1 cellular context compared by ENCODE assay signal in genomic region chr22:21451545-21452520, GRCh38.
A peak's percentile ranks its signal among the peaks of the same experiment; 100 is the strongest.
TF ChIP-seq lines count a peak whose summit lies in the region.

No MANE protein-coding gene starts in this region.

TF ChIP-seq in K562, 482 proteins besides CTCF, POLR2A, EP300 and RAD21 (continued from another document and continues in another):
- no peak for TF ChIP-seq UBTF (IDR thresholded peaks at IDR 0.05; ENCODE audit: borderline replicate concordance in 1 of 2, low read depth in 2 of 2, low read length in 2 of 2)
- TF ChIP-seq PATZ1 (CRISPR knock-in tag; IDR thresholded peaks at IDR 0.05; ENCODE audit: borderline replicate concordance), result 0 out of 2 replicates have a peak, but pooled peaks have one; percentile 53
- TF ChIP-seq TEAD2 (tag; IDR thresholded peaks at IDR 0.05), result no peak
- 0 out of 2 replicates have a peak, but pooled peaks have one; percentile 26 for TF ChIP-seq RUNX1 (IDR thresholded peaks at IDR 0.05; ENCODE audit: low read depth)
- no peak for TF ChIP-seq DPF2 (IDR thresholded peaks at IDR 0.05)
- TF ChIP-seq THAP12 (CRISPR knock-in tag; IDR thresholded peaks at IDR 0.05), result peak; percentile 87
- peak; percentile 36; the same call in 1 of the 2 replicates for TF ChIP-seq TFAP4 (CRISPR knock-in tag; IDR thresholded peaks at IDR 0.05; ENCODE audit: borderline replicate concordance)
- TF ChIP-seq NR1H2 (CRISPR knock-in tag; IDR thresholded peaks at IDR 0.05), result no peak
- no peak for TF ChIP-seq ZNF253 (CRISPR knock-in tag; conservative IDR thresholded peaks at IDR 0.05)
- TF ChIP-seq ZKSCAN1 (IDR thresholded peaks at IDR 0.05; ENCODE audit: low read depth, low read length), result no peak
- no peak for TF ChIP-seq SNAPC5 (CRISPR knock-in tag; IDR thresholded peaks at IDR 0.05)
- TF ChIP-seq ZNF592 (IDR thresholded peaks at IDR 0.05), result no peak
- TF ChIP-seq POLR2G (IDR thresholded peaks at IDR 0.05; ENCODE audit: low read depth, low read length), result peak; percentile 77
- TF ChIP-seq ZC3H8 (IDR thresholded peaks at IDR 0.05), result no peak
- TF ChIP-seq NR0B1 (IDR thresholded peaks at IDR 0.05; ENCODE audit: partially characterized antibody), result no peak
- no peak for TF ChIP-seq ZNF282 (CRISPR knock-in tag; IDR thresholded peaks at IDR 0.05)
- TF ChIP-seq STAT5B (CRISPR knock-in tag; IDR thresholded peaks at IDR 0.05), result no peak
- no peak for TF ChIP-seq MCM3 (IDR thresholded peaks at IDR 0.05)
- peak; percentile 79; the same call in 1 of the 2 replicates for TF ChIP-seq ZC3H4 (CRISPR knock-in tag; IDR thresholded peaks at IDR 0.05; ENCODE audit: borderline replicate concordance)
- TF ChIP-seq JUND (IDR thresholded peaks at IDR 0.05; ENCODE audit: borderline replicate concordance, low read depth, low read length), result no peak
- TF ChIP-seq JUND (tag; IDR thresholded peaks at IDR 0.05; ENCODE audit: borderline replicate concordance, low read depth, low read length), result no peak
- no peak for TF ChIP-seq NFRKB (IDR thresholded peaks at IDR 0.05; ENCODE audit: low read depth)
- no peak for TF ChIP-seq ZNF280B (CRISPR knock-in tag; IDR thresholded peaks at IDR 0.05)
- no peak; the same call in 1 of the 2 replicates for TF ChIP-seq GATA2 (CRISPR knock-in tag; IDR thresholded peaks at IDR 0.05)
- TF ChIP-seq PTRF (tag; IDR thresholded peaks at IDR 0.05), result no peak
- TF ChIP-seq ZNF609 (CRISPR knock-in tag; IDR thresholded peaks at IDR 0.05; ENCODE audit: borderline replicate concordance), result no peak
- TF ChIP-seq TRIM28 (IDR thresholded peaks at IDR 0.05), result no peak
- TF ChIP-seq MTA1 (IDR thresholded peaks at IDR 0.05; ENCODE audit: borderline replicate concordance), result no peak
- no peak for TF ChIP-seq SMAD4 (CRISPR knock-in tag; conservative IDR thresholded peaks at IDR 0.05)
- TF ChIP-seq BHLHE40 (IDR thresholded peaks at IDR 0.05; ENCODE audit: low read length), result no peak
- TF ChIP-seq TEAD4 (IDR thresholded peaks at IDR 0.05; ENCODE audit: low read length), result peak; percentile 11; the same call in 1 of the 2 replicates
- no peak for TF ChIP-seq TEAD4 (CRISPR knock-in tag; IDR thresholded peaks at IDR 0.05; ENCODE audit: borderline replicate concordance)
